Comparison of ENCODE assay signal across 20 cellular contexts in the genomic region with DNA sequence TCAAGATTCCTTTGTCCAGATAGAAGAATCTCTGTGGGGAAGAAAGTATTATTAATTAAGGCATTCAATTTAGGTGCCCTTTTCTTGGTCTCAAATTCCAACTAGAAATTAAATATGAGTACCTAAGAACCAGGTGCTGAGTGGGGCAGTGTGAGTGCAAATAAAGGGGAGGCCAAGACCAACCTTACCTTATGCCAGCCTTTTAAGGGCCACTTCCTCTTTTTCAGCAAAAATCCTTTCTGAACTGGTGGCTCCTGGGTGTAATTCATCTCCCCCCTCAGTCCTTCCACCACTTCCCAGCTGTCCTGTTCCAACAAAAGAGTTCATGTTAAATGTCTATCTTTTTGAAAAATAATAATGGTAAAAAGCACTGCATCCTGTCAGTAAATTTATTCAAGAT.
DNase-seq lines count a peak whose midpoint lies in the region; ATAC-seq and TF ChIP-seq lines count a peak whose summit lies in the region.
"Had no signal": no experiment of that assay in that cellular context is flagged by ENCODE, and none has a peak within 500 bp of the region (broad histone marks: within the 10 kb centered on the region; RNA-seq: fewer than 3 reads in every experiment).

No MANE protein-coding gene starts in this region.

- no peaks in the 10 kb centered on the region for H3K9me3 Mint-ChIP-seq in activated naive CD8-positive, alpha-beta T cell treated with anti-CD3 and anti-CD28 coated beads, Interleukin-2, amount 10 ng/mL, durations not matched to agents 7 days and 5 days
- peaks cover 2% of the 10 kb centered on the region for H3K9me3 Mint-ChIP-seq in activated naive CD8-positive, alpha-beta T cell treated with anti-CD3 and anti-CD28 coated beads for 36 hours
- no peaks in the 10 kb centered on the region for H3K9me3 Mint-ChIP-seq in stimulated activated effector memory CD8-positive, alpha-beta T cell treated with anti-CD3 and anti-CD28 coated beads, Interleukin-12 subunit alpha, Interleukin-12 subunit beta, amount 100 ng/mL, for 72 hours
- H3K9me3 Mint-ChIP-seq in activated CD4-positive, alpha-beta T cell treated with anti-CD3 and anti-CD28 coated beads for 36 hours (ENCODE audit: low read depth), result no peaks in the 10 kb centered on the region
- H3K9me3 Mint-ChIP-seq: CD4-positive, CD25-positive, alpha-beta regulatory T cell; dendritic cell treated with granulocyte-macrophage colony-stimulating factor and Interleukin-4, amounts not matched to agents 40 ng/mL and 50 ng/mL, for 4 days; nephron progenitor cell had no signal

- H3K27ac ChIP-seq in MM.1S (ENCODE audit: low read length) (no peak overlapping the region; the same call in 1 of the 2 replicates), OCI-LY7 (ENCODE audit: low read depth, low read length, poor library complexity, severe bottlenecking) (peak overlapping the region; percentile 43), Peyer's patch (no peak overlapping the region)
- H3K27ac ChIP-seq: heart left ventricle, thyroid gland, WERI-Rb-1 had no signal

- no peak overlapping the region for H3K4me3 Mint-ChIP-seq in activated naive CD8-positive, alpha-beta T cell treated with anti-CD3 and anti-CD28 coated beads, Interleukin-2, amount 10 ng/mL, durations not matched to agents 7 days and 5 days
- H3K4me3 Mint-ChIP-seq in activated naive CD8-positive, alpha-beta T cell treated with anti-CD3 and anti-CD28 coated beads for 36 hours, result no peak overlapping the region
- H3K4me3 Mint-ChIP-seq in stimulated activated effector memory CD8-positive, alpha-beta T cell treated with anti-CD3 and anti-CD28 coated beads, Interleukin-12 subunit alpha, Interleukin-12 subunit beta, amount 100 ng/mL, for 72 hours, result no peak overlapping the region
- H3K4me3 Mint-ChIP-seq in activated CD4-positive, alpha-beta T cell treated with anti-CD3 and anti-CD28 coated beads for 36 hours, result no peak overlapping the region
- H3K4me3 Mint-ChIP-seq: CD4-positive, CD25-positive, alpha-beta regulatory T cell; dendritic cell treated with granulocyte-macrophage colony-stimulating factor and Interleukin-4, amounts not matched to agents 40 ng/mL and 50 ng/mL, for 4 days; nephron progenitor cell had no signal

- peaks cover 9% of the 10 kb centered on the region for H3K4me1 Mint-ChIP-seq in activated naive CD8-positive, alpha-beta T cell treated with anti-CD3 and anti-CD28 coated beads, Interleukin-2, amount 10 ng/mL, durations not matched to agents 7 days and 5 days
- H3K4me1 Mint-ChIP-seq in activated naive CD8-positive, alpha-beta T cell treated with anti-CD3 and anti-CD28 coated beads for 36 hours, result peaks cover 14% of the 10 kb centered on the region
- H3K4me1 Mint-ChIP-seq in stimulated activated effector memory CD8-positive, alpha-beta T cell treated with anti-CD3 and anti-CD28 coated beads, Interleukin-12 subunit alpha, Interleukin-12 subunit beta, amount 100 ng/mL, for 72 hours, result peaks cover 39% of the 10 kb centered on the region
- H3K4me1 Mint-ChIP-seq in activated CD4-positive, alpha-beta T cell treated with anti-CD3 and anti-CD28 coated beads for 36 hours, result peaks cover 20% of the 10 kb centered on the region
- H3K4me1 Mint-ChIP-seq: nephron progenitor cell had no signal

- H3K27me3 Mint-ChIP-seq in activated naive CD8-positive, alpha-beta T cell treated with anti-CD3 and anti-CD28 coated beads, Interleukin-2, amount 10 ng/mL, durations not matched to agents 7 days and 5 days, result no peaks in the 10 kb centered on the region
- H3K27me3 Mint-ChIP-seq in activated naive CD8-positive, alpha-beta T cell treated with anti-CD3 and anti-CD28 coated beads for 36 hours, result no peaks in the 10 kb centered on the region
- no peaks in the 10 kb centered on the region for H3K27me3 Mint-ChIP-seq in activated CD4-positive, alpha-beta T cell treated with anti-CD3 and anti-CD28 coated beads for 36 hours
- H3K27me3 Mint-ChIP-seq: CD4-positive, CD25-positive, alpha-beta regulatory T cell; dendritic cell treated with granulocyte-macrophage colony-stimulating factor and Interleukin-4, amounts not matched to agents 40 ng/mL and 50 ng/mL, for 4 days had no signal

- H3K27me3 ChIP-seq in MM.1S (replicated peaks; ENCODE audit: insufficient read depth, low read length), result no peaks in the 10 kb centered on the region
- H3K27me3 ChIP-seq in Peyer's patch, result no peaks in the 10 kb centered on the region
- H3K27me3 ChIP-seq: heart left ventricle, thyroid gland had no signal

- H3K9me2 ChIP-seq in MM.1S (replicated peaks; ENCODE audit: insufficient read depth, low read length) (no peaks in the 10 kb centered on the region), OCI-LY7 (ENCODE audit: insufficient read depth, low read length) (no peaks in the 10 kb centered on the region)

- H3K4me1 ChIP-seq in MM.1S (ENCODE audit: low read length) (peaks cover 18% of the 10 kb centered on the region), OCI-LY7 (ENCODE audit: insufficient read depth, low read length, poor library complexity, severe bottlenecking) (peaks cover 78% of the 10 kb centered on the region), Peyer's patch (no peaks in the 10 kb centered on the region)
- H3K4me1 ChIP-seq: heart left ventricle, thyroid gland had no signal

- DNase-seq in activated naive CD8-positive, alpha-beta T cell treated with anti-CD3 and anti-CD28 coated beads, Interleukin-2, amount 10 ng/mL, durations not matched to agents 7 days and 5 days, result no peak
- DNase-seq in activated naive CD8-positive, alpha-beta T cell treated with anti-CD3 and anti-CD28 coated beads for 36 hours, result no peak
- DNase-seq in MM.1S (peak; percentile 19), OCI-LY7 (ENCODE audit: low spot score) (peak; percentile 72), Peyer's patch (no peak), retina (no peak)
- DNase-seq in stimulated activated effector memory CD8-positive, alpha-beta T cell treated with anti-CD3 and anti-CD28 coated beads, Interleukin-12 subunit alpha, Interleukin-12 subunit beta, amount 100 ng/mL, for 72 hours (ENCODE audit: low spot score in 2 of 2), result no peak
- DNase-seq in activated CD4-positive, alpha-beta T cell treated with anti-CD3 and anti-CD28 coated beads for 36 hours, result no peak
- DNase-seq: activated CD4-positive, alpha-beta T cell treated with anti-CD3 and anti-CD28 coated beads, Interleukin-2, amount 50 U/mL, for 48 hours; activated effector memory CD4-positive, alpha-beta T cell treated with anti-CD3 and anti-CD28 coated beads, Interleukin-2, amount 50 U/mL, for 16 hours; heart left ventricle; NCI-H1694 treated with DMSO at 0.1 percent for 48 hours; NCI-H2227 treated with DMSO at 0.1 percent for 48 hours; nephron progenitor cell; stimulated activated naive CD8-positive, alpha-beta T cell treated with anti-CD3 and anti-CD28 coated beads, Interleukin-15, Interleukin-2, amounts not matched to agents 100 U/mL and 50 U/mL, for 24 hours; thyroid gland; WERI-Rb-1 had no signal

- H4K20me1 ChIP-seq in MM.1S (ENCODE audit: insufficient read depth, low read length) (no peaks in the 10 kb centered on the region), OCI-LY7 (ENCODE audit: insufficient read depth, low read length) (no peaks in the 10 kb centered on the region)

- CTCF ChIA-PET in OCI-LY7 (lab: Charles Lee; ENCODE audit: unreplicated experiment), result no interaction called here
- CTCF ChIA-PET in activated CD4-positive, alpha-beta T cell treated with anti-CD3 and anti-CD28 coated beads for 36 hours (lab: Charles Lee), result interaction anchor here (0.8 to 1.3 kb wide), 3 partner anchors 28 to 51 kb away, joined by 3 to 4 read pairs (median 4); no protein-coding TSS in a partner anchor

- no peak overlapping the region for H3K9ac ChIP-seq in MM.1S (ENCODE audit: low read length)

- POLR2A ChIA-PET in activated naive CD8-positive, alpha-beta T cell treated with anti-CD3 and anti-CD28 coated beads, Interleukin-2, amount 10 ng/mL, durations not matched to agents 7 days and 5 days (lab: Charles Lee), result no interaction called here
- POLR2A ChIA-PET in OCI-LY7 (lab: Charles Lee), result interaction anchor here (0.6 to 1.4 kb wide), 5 partner anchors 10 to 1392 kb away, joined by 3 to 5 read pairs (median 3); no protein-coding TSS in a partner anchor
- POLR2A ChIA-PET in activated CD4-positive, alpha-beta T cell treated with anti-CD3 and anti-CD28 coated beads for 36 hours (lab: Charles Lee), result no interaction called here

- H2AFZ ChIP-seq in MM.1S (ENCODE audit: low read length), result no peak overlapping the region
- no peak overlapping the region for H2AFZ ChIP-seq in OCI-LY7 (ENCODE audit: low read length)

- ATAC-seq in activated naive CD8-positive, alpha-beta T cell treated with anti-CD3 and anti-CD28 coated beads, Interleukin-2, amount 10 ng/mL, durations not matched to agents 7 days and 5 days (ENCODE audit: low read depth), result no peak
- no peak for ATAC-seq in stimulated activated effector memory CD8-positive, alpha-beta T cell treated with anti-CD3 and anti-CD28 coated beads, Interleukin-12 subunit alpha, Interleukin-12 subunit beta, amount 100 ng/mL, for 72 hours
- no peak for ATAC-seq in activated CD4-positive, alpha-beta T cell treated with anti-CD3 and anti-CD28 coated beads for 36 hours
- ATAC-seq: HCT116; heart left ventricle; stimulated activated naive CD8-positive, alpha-beta T cell treated with anti-CD3 and anti-CD28 coated beads, Interleukin-15, Interleukin-2, amounts not matched to agents 100 U/mL and 50 U/mL, for 24 hours had no signal

- no peak overlapping the region for H3K4me2 ChIP-seq in MM.1S (ENCODE audit: low read depth, low read length)
- H3K4me2 ChIP-seq in OCI-LY7 (ENCODE audit: low read length), result peak overlapping the region; percentile 54

- intact Hi-C loops in OCI-LY7 (cut with micrococcal nuclease; ENCODE audit: unreplicated experiment), result no loop called here
- intact Hi-C loops in activated CD4-positive, alpha-beta T cell treated with anti-CD3 and anti-CD28 coated beads for 36 hours (cut with DNase I, micrococcal nuclease), result no loop called here

- H3K9me3 ChIP-seq in MM.1S (replicated peaks; ENCODE audit: insufficient read depth, low read length) (no peaks in the 10 kb centered on the region), OCI-LY7 (ENCODE audit: low read length) (no peaks in the 10 kb centered on the region), Peyer's patch (no peaks in the 10 kb centered on the region)
- H3K9me3 ChIP-seq: heart left ventricle, thyroid gland had no signal

- H3K27ac Mint-ChIP-seq in activated naive CD8-positive, alpha-beta T cell treated with anti-CD3 and anti-CD28 coated beads, Interleukin-2, amount 10 ng/mL, durations not matched to agents 7 days and 5 days, result peak overlapping the region; percentile 11
- H3K27ac Mint-ChIP-seq in activated naive CD8-positive, alpha-beta T cell treated with anti-CD3 and anti-CD28 coated beads for 36 hours, result no peak overlapping the region
- peak overlapping the region; percentile 35 for H3K27ac Mint-ChIP-seq in stimulated activated effector memory CD8-positive, alpha-beta T cell treated with anti-CD3 and anti-CD28 coated beads, Interleukin-12 subunit alpha, Interleukin-12 subunit beta, amount 100 ng/mL, for 72 hours
- H3K27ac Mint-ChIP-seq in activated CD4-positive, alpha-beta T cell treated with anti-CD3 and anti-CD28 coated beads for 36 hours, result no peak overlapping the region
- H3K27ac Mint-ChIP-seq: nephron progenitor cell had no signal

- no peaks in the 10 kb centered on the region for H3K36me3 ChIP-seq in MM.1S (replicated peaks; ENCODE audit: insufficient read depth, low read length)
- H3K36me3 ChIP-seq in OCI-LY7 (ENCODE audit: insufficient read depth, low read length), result peaks cover 42% of the 10 kb centered on the region
- H3K36me3 ChIP-seq in Peyer's patch, result peaks cover 0 to 4% (median 0%) of the 10 kb centered on the region in 3 donors
- H3K36me3 ChIP-seq: thyroid gland had no signal

- no TSS peak for BruUV-seq in OCI-LY7 (replicated peaks; lab: Mats Ljungman, UMichigan)

- H3K36me3 Mint-ChIP-seq in activated naive CD8-positive, alpha-beta T cell treated with anti-CD3 and anti-CD28 coated beads, Interleukin-2, amount 10 ng/mL, durations not matched to agents 7 days and 5 days, result peaks cover 38% of the 10 kb centered on the region
- peaks cover 43% of the 10 kb centered on the region for H3K36me3 Mint-ChIP-seq in activated naive CD8-positive, alpha-beta T cell treated with anti-CD3 and anti-CD28 coated beads for 36 hours
- peaks cover 56% of the 10 kb centered on the region for H3K36me3 Mint-ChIP-seq in stimulated activated effector memory CD8-positive, alpha-beta T cell treated with anti-CD3 and anti-CD28 coated beads, Interleukin-12 subunit alpha, Interleukin-12 subunit beta, amount 100 ng/mL, for 72 hours
- H3K36me3 Mint-ChIP-seq in activated CD4-positive, alpha-beta T cell treated with anti-CD3 and anti-CD28 coated beads for 36 hours (ENCODE audit: low read depth), result peaks cover 30% of the 10 kb centered on the region

- TF ChIP-seq POLR2A in Peyer's patch (IDR thresholded peaks at IDR 0.05), result no peak

- H3K79me2 ChIP-seq in MM.1S (ENCODE audit: low read length), result 0 out of 2 replicates have a peak, but pooled peaks cover 3% of the 10 kb centered on the region
- peaks cover 48% of the 10 kb centered on the region for H3K79me2 ChIP-seq in OCI-LY7 (ENCODE audit: insufficient read depth, low read depth, low read length)

- H3F3A ChIP-seq in MM.1S (ENCODE audit: insufficient read depth, low read length), result no peaks in the 10 kb centered on the region

- no peak overlapping the region for H3K4me3 ChIP-seq in MM.1S (ENCODE audit: low read length)
- peak overlapping the region; percentile 6 for H3K4me3 ChIP-seq in OCI-LY7 (ENCODE audit: low read depth, low read length, poor library complexity, severe bottlenecking)
- no peak overlapping the region for H3K4me3 ChIP-seq in Peyer's patch
- H3K4me3 ChIP-seq: heart left ventricle, thyroid gland had no signal

- TF ChIP-seq CTCF in MM.1S (IDR thresholded peaks at IDR 0.05; ENCODE audit: low read length) (no peak), OCI-LY7 (conservative IDR thresholded peaks at IDR 0.05; ENCODE audit: low read length) (no peak), Peyer's patch (IDR thresholded peaks at IDR 0.05) (no peak)

Comparison
In these comparisons a context has a peak if more than half of its experiments do, and no peak if none do; other contexts are left out.
1. H3K27ac Mint-ChIP-seq: peak in activated naive CD8-positive, alpha-beta T cell treated with anti-CD3 and anti-CD28 coated beads, Interleukin-2, amount 10 ng/mL, durations not matched to agents 7 days and 5 days (single experiment) and stimulated activated effector memory CD8-positive, alpha-beta T cell treated with anti-CD3 and anti-CD28 coated beads, Interleukin-12 subunit alpha, Interleukin-12 subunit beta, amount 100 ng/mL, for 72 hours (single experiment); none in activated naive CD8-positive, alpha-beta T cell treated with anti-CD3 and anti-CD28 coated beads for 36 hours (single experiment) and activated CD4-positive, alpha-beta T cell treated with anti-CD3 and anti-CD28 coated beads for 36 hours (single experiment).
2. DNase-seq: peak in MM.1S (single experiment) and OCI-LY7 (single experiment); none in activated naive CD8-positive, alpha-beta T cell treated with anti-CD3 and anti-CD28 coated beads, Interleukin-2, amount 10 ng/mL, durations not matched to agents 7 days and 5 days (single experiment), activated naive CD8-positive, alpha-beta T cell treated with anti-CD3 and anti-CD28 coated beads for 36 hours (single experiment), stimulated activated effector memory CD8-positive, alpha-beta T cell treated with anti-CD3 and anti-CD28 coated beads, Interleukin-12 subunit alpha, Interleukin-12 subunit beta, amount 100 ng/mL, for 72 hours (0 of 2), Peyer's patch (0 of 3), activated CD4-positive, alpha-beta T cell treated with anti-CD3 and anti-CD28 coated beads for 36 hours (single experiment) and retina (single experiment).